27 cellular contexts compared by ENCODE assay signal in the genomic region with DNA sequence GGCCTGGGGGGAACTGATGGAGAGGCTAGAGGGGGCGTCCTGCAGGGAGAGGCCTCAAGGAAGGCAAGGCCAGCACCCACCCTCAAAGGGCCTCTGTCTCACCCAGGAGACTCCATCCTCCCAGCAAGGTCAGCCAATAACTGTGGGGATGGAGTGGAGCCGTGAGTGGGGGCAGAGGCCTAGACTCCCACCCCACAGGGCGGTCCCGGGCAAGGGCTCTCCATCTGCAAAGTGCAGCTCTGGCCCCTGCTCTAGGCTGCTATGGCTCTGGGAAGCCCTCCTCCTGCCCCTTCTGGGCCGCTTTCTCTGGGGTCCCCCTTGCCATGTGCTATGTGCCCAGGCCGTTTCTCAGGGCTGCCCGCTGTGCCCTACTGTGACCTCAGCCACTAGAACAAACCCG. TPM values are rescaled to one million over a fixed set of nuclear protein-coding genes. Genes with fewer than 3 reads are reported as not detected.
DNase-seq lines count a peak whose midpoint lies in the region; ATAC-seq and TF ChIP-seq lines count a peak whose summit lies in the region.
"Had no signal": no experiment of that assay in that cellular context is flagged by ENCODE, and none has a peak within 500 bp of the region (broad histone marks: within the 10 kb centered on the region; RNA-seq: fewer than 3 reads in every experiment).

No MANE protein-coding gene starts in this region.

- no peak overlapping the region for H3K9ac ChIP-seq in SK-N-SH
- no peak overlapping the region for H3K9ac ChIP-seq in DND-41 (ENCODE audit: low read depth, low read length)

- POLR2A ChIA-PET in SK-N-SH (lab: Yijun Ruan, JAX), result interaction anchor here (1.3 to 1.4 kb wide), 2 partner anchors 31 to 37 kb away, joined by 3 to 5 read pairs; a partner anchor contains a TSS

- peak overlapping the region; percentile 48 to 92 (median 78) for H3K27ac Mint-ChIP-seq in brain
- no peak overlapping the region for H3K27ac Mint-ChIP-seq in activated CD8-positive, alpha-beta memory T cell treated with anti-CD3 and anti-CD28 coated beads, Interleukin-2, amount 10 ng/mL, durations not matched to agents 7 days and 5 days
- H3K27ac Mint-ChIP-seq: activated CD4-positive, alpha-beta T cell treated with anti-CD3 and anti-CD28 coated beads, Interleukin-2, amount 10 ng/mL, durations not matched to agents 7 days and 5 days; activated naive CD8-positive, alpha-beta T cell treated with anti-CD3 and anti-CD28 coated beads, Interleukin-2, amount 50 U/mL, for 24 hours; memory B cell had no signal

- H3F3A ChIP-seq in SK-N-SH (replicated peaks; ENCODE audit: insufficient read depth), result peaks cover 9% of the 10 kb centered on the region

- H3K27ac ChIP-seq in SK-N-SH (ENCODE audit: low read depth in 2 of 2, low read length in 1 of 2) (peak overlapping the region in 1 of 2 experiments; percentile 87; a peak in 2 of 4 replicates), DND-41 (ENCODE audit: low read length) (no peak overlapping the region), ovary (peak overlapping the region; percentile 36 to 55)
- H3K27ac ChIP-seq: 22Rv1, sigmoid colon had no signal

- intact Hi-C loops in ovary (cut with DNase I), result no loop called here

- H3K27me3 Mint-ChIP-seq in brain, result peaks cover under 1% of the 10 kb centered on the region
- no peaks in the 10 kb centered on the region for H3K27me3 Mint-ChIP-seq in activated CD8-positive, alpha-beta memory T cell treated with anti-CD3 and anti-CD28 coated beads, Interleukin-2, amount 10 ng/mL, durations not matched to agents 7 days and 5 days
- H3K27me3 Mint-ChIP-seq: activated CD4-positive, alpha-beta T cell treated with anti-CD3 and anti-CD28 coated beads, Interleukin-2, amount 10 ng/mL, durations not matched to agents 7 days and 5 days; activated naive CD8-positive, alpha-beta T cell treated with anti-CD3 and anti-CD28 coated beads, Interleukin-2, amount 50 U/mL, for 24 hours; memory B cell; naive B cell had no signal

- no peak for TF ChIP-seq RAD21 in SK-N-SH (IDR thresholded peaks at IDR 0.05; ENCODE audit: low read length)

- H3K4me1 Mint-ChIP-seq in brain, result peaks cover 18% of the 10 kb centered on the region
- no peaks in the 10 kb centered on the region for H3K4me1 Mint-ChIP-seq in activated CD8-positive, alpha-beta memory T cell treated with anti-CD3 and anti-CD28 coated beads, Interleukin-2, amount 10 ng/mL, durations not matched to agents 7 days and 5 days
- H3K4me1 Mint-ChIP-seq: activated CD4-positive, alpha-beta T cell treated with anti-CD3 and anti-CD28 coated beads, Interleukin-2, amount 10 ng/mL, durations not matched to agents 7 days and 5 days; activated naive CD8-positive, alpha-beta T cell treated with anti-CD3 and anti-CD28 coated beads, Interleukin-2, amount 50 U/mL, for 24 hours had no signal

- H3K4me3 ChIP-seq in SK-N-SH (ENCODE audit: low read depth in 2 of 2, low read length in 1 of 2) (no peak overlapping the region), DND-41 (ENCODE audit: low read depth in 1 of 2, low read length in 2 of 2) (no peak overlapping the region), ovary (no peak overlapping the region)
- H3K4me3 ChIP-seq: body of pancreas, sigmoid colon had no signal

- CTCF ChIA-PET in SK-N-SH (lab: Yijun Ruan, JAX), result interaction anchor here (0.8 to 3.4 kb wide), 4 partner anchors 8 to 53 kb away, joined by 3 to 17 read pairs (median 4); a partner anchor contains a TSS
- CTCF ChIA-PET in activated CD8-positive, alpha-beta memory T cell treated with anti-CD3 and anti-CD28 coated beads, Interleukin-2, amount 10 ng/mL, durations not matched to agents 7 days and 5 days (lab: Charles Lee), result interaction anchor here (4.4 kb wide), 1 partner anchor 53 kb away, joined by 17 read pairs; no protein-coding TSS in a partner anchor

- no peaks in the 10 kb centered on the region for H3K9me2 ChIP-seq in SK-N-SH

- TF ChIP-seq CTCF in SK-N-SH (IDR thresholded peaks at IDR 0.05), result no peak
- TF ChIP-seq CTCF in DND-41 (IDR thresholded peaks at IDR 0.05; ENCODE audit: borderline replicate concordance, extremely low read depth, low read length, poor library complexity, severe bottlenecking), result no peak
- no peak for TF ChIP-seq CTCF in brain (conservative IDR thresholded peaks at IDR 0.05)
- TF ChIP-seq CTCF in ovary (IDR thresholded peaks at IDR 0.05), result no peak

- no peak overlapping the region for H3K4me3 Mint-ChIP-seq in brain
- H3K4me3 Mint-ChIP-seq in activated CD8-positive, alpha-beta memory T cell treated with anti-CD3 and anti-CD28 coated beads, Interleukin-2, amount 10 ng/mL, durations not matched to agents 7 days and 5 days, result no peak overlapping the region
- H3K4me3 Mint-ChIP-seq: activated CD4-positive, alpha-beta T cell treated with anti-CD3 and anti-CD28 coated beads, Interleukin-2, amount 10 ng/mL, durations not matched to agents 7 days and 5 days; activated naive CD8-positive, alpha-beta T cell treated with anti-CD3 and anti-CD28 coated beads, Interleukin-2, amount 50 U/mL, for 24 hours; memory B cell; naive B cell had no signal

- no peak for TF ChIP-seq POLR2A in ovary (IDR thresholded peaks at IDR 0.05)

- no peak for TF ChIP-seq EP300 in SK-N-SH (IDR thresholded peaks at IDR 0.05; ENCODE audit: borderline replicate concordance in 1 of 2, low read depth in 1 of 2, low read length in 1 of 2)
- no peak for TF ChIP-seq EP300 in ovary (IDR thresholded peaks at IDR 0.05)

- peaks cover 6 to 22% of the 10 kb centered on the region in 2 experiments for H3K36me3 ChIP-seq in SK-N-SH (replicated peaks in 1 of 2; ENCODE audit: control insufficient read depth in 1 of 2, insufficient read depth in 2 of 2, low read length in 1 of 2)
- peaks cover 47% of the 10 kb centered on the region for H3K36me3 ChIP-seq in DND-41 (ENCODE audit: insufficient read depth, low read length)
- no peaks in the 10 kb centered on the region for H3K36me3 ChIP-seq in ovary

- peaks cover 20% of the 10 kb centered on the region for H3K36me3 Mint-ChIP-seq in brain
- H3K36me3 Mint-ChIP-seq in activated CD8-positive, alpha-beta memory T cell treated with anti-CD3 and anti-CD28 coated beads, Interleukin-2, amount 10 ng/mL, durations not matched to agents 7 days and 5 days, result peaks cover 8% of the 10 kb centered on the region

- H3K4me2 ChIP-seq in SK-N-SH (no peak overlapping the region), DND-41 (ENCODE audit: insufficient read depth, low read length) (no peak overlapping the region)

- peak; percentile 3; the same call in 2 of the 3 replicates for ATAC-seq in SK-N-SH treated with all-trans-retinoic acid at 6 μM for 48 hours
- 0 out of 3 replicates have a peak, but pooled peaks have one; percentile 7 for ATAC-seq in DND-41 (ENCODE audit: insufficient read depth, low read depth)
- no peak for ATAC-seq in HG03469 (IDR thresholded peaks at IDR 0.05; ENCODE audit: unreplicated experiment)
- ATAC-seq in activated CD8-positive, alpha-beta memory T cell treated with anti-CD3 and anti-CD28 coated beads, Interleukin-2, amount 10 ng/mL, durations not matched to agents 7 days and 5 days, result no peak
- ATAC-seq: activated naive CD8-positive, alpha-beta T cell treated with anti-CD3 and anti-CD28 coated beads, Interleukin-2, amount 50 U/mL, for 24 hours; body of pancreas had no signal

- DNase-seq in SK-N-SH (no peak), DND-41 (no peak), ovary (peak in 1 of 5 donors; percentile 23)
- no peak for DNase-seq in stimulated activated CD4-positive, alpha-beta T cell treated with anti-CD3 and anti-CD28 coated beads, Interleukin-4, amount 100 ng/mL, for 4 hours
- no peak for DNase-seq in activated CD8-positive, alpha-beta memory T cell treated with anti-CD3 and anti-CD28 coated beads, Interleukin-2, amount 10 ng/mL, durations not matched to agents 7 days and 5 days
- DNase-seq: activated CD4-positive, alpha-beta T cell treated with anti-CD3 and anti-CD28 coated beads, Interleukin-2, amount 10 ng/mL, durations not matched to agents 7 days and 5 days; activated CD8-positive, alpha-beta memory T cell treated with anti-CD3 and anti-CD28 coated beads, Interleukin-2, amount 50 U/mL, for 48 hours; activated effector memory CD4-positive, alpha-beta T cell treated with Interleukin-2 at 50 U/mL for 16 hours; activated naive CD8-positive, alpha-beta T cell treated with anti-CD3 and anti-CD28 coated beads, Interleukin-2, amount 50 U/mL, for 24 hours; AML-193; body of pancreas; cortex of kidney; DMS53; GF-D8; glutamatergic neuron; kidney glomerular epithelial cell; naive B cell; NCI-H1092; NCI-H2029; NCI-H774; SHP77; sigmoid colon had no signal

- 0 out of 2 replicates have a peak, but pooled peaks cover 3% of the 10 kb centered on the region for H3K79me2 ChIP-seq in SK-N-SH (ENCODE audit: insufficient read depth)
- H3K79me2 ChIP-seq in DND-41 (ENCODE audit: insufficient read depth, low read length), result no peaks in the 10 kb centered on the region

- H3K27me3 ChIP-seq in SK-N-SH (ENCODE audit: insufficient read depth) (no peaks in the 10 kb centered on the region), DND-41 (ENCODE audit: insufficient read depth, low read length, poor library complexity) (no peaks in the 10 kb centered on the region), ovary (no peaks in the 10 kb centered on the region)
- H3K27me3 ChIP-seq: body of pancreas, sigmoid colon had no signal

- peaks cover 0 to 39% of the 10 kb centered on the region in 2 experiments; a peak in 1 of 4 replicates for H3K4me1 ChIP-seq in SK-N-SH (ENCODE audit: control insufficient read depth in 1 of 2, insufficient read depth in 2 of 2, low read depth in 1 of 2, low read length in 1 of 2)
- no peaks in the 10 kb centered on the region for H3K4me1 ChIP-seq in DND-41 (ENCODE audit: insufficient read depth, low read length)
- H3K4me1 ChIP-seq in ovary (ENCODE audit: insufficient read depth), result peaks cover 3% of the 10 kb centered on the region
- H3K4me1 ChIP-seq: sigmoid colon had no signal

- H2AFZ ChIP-seq in SK-N-SH (ENCODE audit: low read depth) (no peak overlapping the region), DND-41 (ENCODE audit: low read depth, low read length) (no peak overlapping the region)

- H4K20me1 ChIP-seq in SK-N-SH (ENCODE audit: insufficient read depth) (no peaks in the 10 kb centered on the region), DND-41 (ENCODE audit: insufficient read depth, low read length) (no peaks in the 10 kb centered on the region; the same call in 1 of the 2 replicates)

- H3K9me3 Mint-ChIP-seq in brain, result no peaks in the 10 kb centered on the region
- no peaks in the 10 kb centered on the region for H3K9me3 Mint-ChIP-seq in activated CD8-positive, alpha-beta memory T cell treated with anti-CD3 and anti-CD28 coated beads, Interleukin-2, amount 10 ng/mL, durations not matched to agents 7 days and 5 days (ENCODE audit: low read depth)
- H3K9me3 Mint-ChIP-seq: activated CD4-positive, alpha-beta T cell treated with anti-CD3 and anti-CD28 coated beads, Interleukin-2, amount 10 ng/mL, durations not matched to agents 7 days and 5 days; activated naive CD8-positive, alpha-beta T cell treated with anti-CD3 and anti-CD28 coated beads, Interleukin-2, amount 50 U/mL, for 24 hours; memory B cell; naive B cell had no signal

- 92% methylated on average over 6 of the region's 8 CpGs for WGBS in SK-N-SH (ENCODE audit: low lambda C conversion rate)
- 70 to 81% (median 76%) methylated on average over 8 of the region's 8 CpGs for WGBS in ovary, 3 donors

- H3K9me3 ChIP-seq in SK-N-SH, result no peaks in the 10 kb centered on the region
- no peaks in the 10 kb centered on the region for H3K9me3 ChIP-seq in DND-41 (ENCODE audit: insufficient read depth, low read length, severe bottlenecking)
- H3K9me3 ChIP-seq in ovary, result no peaks in the 10 kb centered on the region
- H3K9me3 ChIP-seq: body of pancreas, sigmoid colon had no signal

RNA-seq across cellular contexts. Expression of a gene that starts 14.0 kb away (rescaled TPM):
- 82.3 and 82.7 TPM in 2 replicates for polyA plus RNA-seq in SK-N-SH (2012; rRNA removed)
- 32.6 and 51.9 TPM in 2 replicates for polyA plus RNA-seq in SK-N-SH (2012; cell fraction: cytosol; rRNA removed)
- polyA plus RNA-seq in SK-N-SH (2012; cell fraction: nucleus; rRNA removed), result 183 and 238 TPM in 2 replicates
- 55.8 TPM for polyA plus RNA-seq in brain (ENCODE audit: insufficient read depth, low read depth, low replicate concordance)
- 100 to 1,000 TPM; 111 to 209 (median 158) TPM for total RNA-seq in ovary
- polyA plus RNA-seq in ovary, result 100 to 1,000 TPM in 1 of 2 donors, 10 to 100 TPM in 1; 18.9 to 108 TPM
- 100 to 1,000 TPM; 109 to 117 TPM for total RNA-seq in activated CD8-positive, alpha-beta memory T cell treated with anti-CD3 and anti-CD28 coated beads, Interleukin-2, amount 10 ng/mL, durations not matched to agents 7 days and 5 days

RNA-seq across cellular contexts. Expression of a gene that starts 30.9 kb away (rescaled TPM):
- polyA plus RNA-seq in SK-N-SH (2012; rRNA removed), result 82.7 and 108 TPM in 2 replicates
- polyA plus RNA-seq in SK-N-SH (2012; cell fraction: cytosol; rRNA removed), result 55.0 and 77.8 TPM in 2 replicates
- polyA plus RNA-seq in SK-N-SH (2012; cell fraction: nucleus; rRNA removed), result 210 and 240 TPM in 2 replicates
- polyA plus RNA-seq in brain (ENCODE audit: insufficient read depth, low read depth, low replicate concordance), result 68.6 TPM
- total RNA-seq in ovary, result 100 to 1,000 TPM in 6 of 7 donors, 10 to 100 TPM in 1; 88.7 to 209 (median 130) TPM
- polyA plus RNA-seq in ovary, result 10 to 100 TPM; 71.7 to 98.9 TPM
- total RNA-seq in activated CD8-positive, alpha-beta memory T cell treated with anti-CD3 and anti-CD28 coated beads, Interleukin-2, amount 10 ng/mL, durations not matched to agents 7 days and 5 days, result 100 to 1,000 TPM; 120 to 128 TPM

RNA-seq across cellular contexts. Expression of a gene that starts 37.7 kb away (rescaled TPM):
- polyA plus RNA-seq in SK-N-SH (2012; rRNA removed), result 8.8 and 18.8 TPM in 2 replicates
- polyA plus RNA-seq in SK-N-SH (2012; cell fraction: cytosol; rRNA removed), result 8.8 and 16.2 TPM in 2 replicates
- 25.8 and 27.5 TPM in 2 replicates for polyA plus RNA-seq in SK-N-SH (2012; cell fraction: nucleus; rRNA removed)
- 47.3 TPM for polyA plus RNA-seq in brain (ENCODE audit: insufficient read depth, low read depth, low replicate concordance)
- total RNA-seq in ovary, result 100 to 1,000 TPM in 5 of 7 donors, 10 to 100 TPM in 2; 59.7 to 298 (median 217) TPM
- polyA plus RNA-seq in ovary, result 100 to 1,000 TPM in 1 of 2 donors, 10 to 100 TPM in 1; 54.7 to 191 TPM
- total RNA-seq in activated CD8-positive, alpha-beta memory T cell treated with anti-CD3 and anti-CD28 coated beads, Interleukin-2, amount 10 ng/mL, durations not matched to agents 7 days and 5 days, result 10 to 100 TPM; 18.4 to 21.3 TPM

RNA-seq across cellular contexts. Expression of a gene that starts 38.3 kb away (rescaled TPM):
- polyA plus RNA-seq in SK-N-SH (2012; rRNA removed) (0.15 and 0.52 TPM in 2 replicates), brain (ENCODE audit: insufficient read depth, low read depth, low replicate concordance) (32.2 TPM), ovary (1 to 10 TPM; 1.9 to 9.2 TPM)
- polyA plus RNA-seq in SK-N-SH (2012; cell fraction: cytosol; rRNA removed), result 0.14 and 0.34 TPM in 2 replicates
- 0.30 and 0.31 TPM in 2 replicates for polyA plus RNA-seq in SK-N-SH (2012; cell fraction: nucleus; rRNA removed)
- 10 to 100 TPM in 2 of 7 donors, 1 to 10 TPM in 5; 2.8 to 17.0 (median 4.6) TPM for total RNA-seq in ovary
- total RNA-seq in activated CD8-positive, alpha-beta memory T cell treated with anti-CD3 and anti-CD28 coated beads, Interleukin-2, amount 10 ng/mL, durations not matched to agents 7 days and 5 days, result 10 to 100 TPM; 75.2 to 87.8 TPM

Comparison
In these comparisons a context has a peak if more than half of its experiments do, and no peak if none do; other contexts are left out.
1. ATAC-seq: peak in SK-N-SH treated with all-trans-retinoic acid at 6 μM for 48 hours (single experiment) and DND-41 (single experiment); none in HG03469 (single experiment) and activated CD8-positive, alpha-beta memory T cell treated with anti-CD3 and anti-CD28 coated beads, Interleukin-2, amount 10 ng/mL, durations not matched to agents 7 days and 5 days (single experiment).